29 cellular contexts compared by ENCODE assay signal in genomic region chr14:104992501-104992900, GRCh38. TPM values are rescaled to one million over a fixed set of nuclear protein-coding genes. Genes with fewer than 3 reads are reported as not detected.
"Had no signal": no experiment of that assay in that cellular context is flagged by ENCODE, and none has a peak within 500 bp of the region (broad histone marks: within the 10 kb centered on the region; RNA-seq: fewer than 3 reads in every experiment).

No MANE protein-coding gene starts in this region.

- H3K4me3 ChIP-seq: breast epithelium, esophagus muscularis mucosa, left ventricle myocardium inferior, mucosa of descending colon, skin epidermis, stomach, thyroid gland, upper lobe of right lung had no signal

- H3K27me3 ChIP-seq: breast epithelium, esophagus muscularis mucosa, foreskin keratinocyte, neutrophil, stomach, thyroid gland, upper lobe of right lung had no signal

- H3K4me1 ChIP-seq: breast epithelium, esophagus muscularis mucosa, foreskin keratinocyte, left ventricle myocardium inferior, stomach, thyroid gland, upper lobe of right lung had no signal

- H3K36me3 Mint-ChIP-seq: activated naive CD4-positive, alpha-beta T cell treated with anti-CD3 and anti-CD28 coated beads, Interleukin-2, amount 50 U/mL, for 72 hours; natural killer cell treated with Interleukin-12 subunit alpha and Interleukin-12 subunit beta and Interleukin-15 and Interleukin-18, amount 100 ng/mL, for 72 hours had no signal

- H3K27ac ChIP-seq: breast epithelium, esophagus muscularis mucosa, foreskin keratinocyte, left ventricle myocardium inferior, neutrophil, skin epidermis, stomach, thyroid gland, upper lobe of right lung had no signal

- H3K27me3 Mint-ChIP-seq: activated T-cell treated with anti-CD3 and anti-CD28 coated beads, Interleukin-2, amount 50 U/mL, for 24 hours; dendritic cell treated with granulocyte-macrophage colony-stimulating factor and Interleukin-4, amounts not matched to agents 40 ng/mL and 50 ng/mL, for 4 days; natural killer cell treated with Interleukin-12 subunit alpha and Interleukin-12 subunit beta and Interleukin-15 and Interleukin-18, amount 100 ng/mL, for 72 hours; stimulated activated naive B cell treated with anti-CD40 and anti-IgM and Interleukin-4, amounts not matched to agents 10 μg/mL and 1 μg/mL and 100 μg/mL, for 72 hours had no signal

- DNase-seq: activated CD4-positive, alpha-beta memory T cell treated with anti-CD3 and anti-CD28 coated beads, Interleukin-2, amount 10 ng/mL, durations not matched to agents 7 days and 5 days; activated CD4-positive, alpha-beta T cell treated with anti-CD3 and anti-CD28 coated beads for 48 hours; activated CD8-positive, alpha-beta memory T cell treated with anti-CD3 and anti-CD28 coated beads, Interleukin-2, amount 50 U/mL, for 48 hours; activated gamma-delta T cell treated with Interleukin-2 at 50 U/mL for 16 hours; activated T-cell treated with anti-CD3 and anti-CD28 coated beads, Interleukin-2, amount 50 U/mL, for 24 hours; central memory CD4-positive, alpha-beta T cell; foreskin keratinocyte; kidney glomerular epithelial cell; left ventricle myocardium inferior; retina; stimulated activated CD4-positive, alpha-beta T cell treated with anti-CD3 and anti-CD28 coated beads, Interleukin-1b, Interleukin-23, amount 100 ng/mL, for 48 hours; stimulated activated CD4-positive, alpha-beta T cell treated with anti-CD3 and anti-CD28 coated beads, Interleukin-4, amount 100 ng/mL, for 4 hours; stimulated activated CD8-positive, alpha-beta memory T cell treated with anti-CD3 and anti-CD28 coated beads, Interleukin-4, amount 100 ng/mL, for 48 hours; stimulated activated naive B cell treated with anti-CD40 and anti-IgM and Interleukin-4, amounts not matched to agents 10 μg/mL and 1 μg/mL and 100 μg/mL, for 72 hours; stomach; T-helper 1 cell; thyroid gland; upper lobe of right lung had no signal

- H3K9me3 Mint-ChIP-seq: activated T-cell treated with anti-CD3 and anti-CD28 coated beads, Interleukin-2, amount 50 U/mL, for 24 hours; dendritic cell treated with granulocyte-macrophage colony-stimulating factor and Interleukin-4, amounts not matched to agents 40 ng/mL and 50 ng/mL, for 4 days; endodermal cell; natural killer cell treated with Interleukin-12 subunit alpha and Interleukin-12 subunit beta and Interleukin-15 and Interleukin-18, amount 100 ng/mL, for 72 hours; stimulated activated naive B cell treated with anti-CD40 and anti-IgM and Interleukin-4, amounts not matched to agents 10 μg/mL and 1 μg/mL and 100 μg/mL, for 72 hours had no signal

- H3K27ac Mint-ChIP-seq: activated CD4-positive, alpha-beta memory T cell treated with anti-CD3 and anti-CD28 coated beads, Interleukin-2, amount 10 ng/mL, durations not matched to agents 7 days and 5 days; dendritic cell treated with granulocyte-macrophage colony-stimulating factor and Interleukin-4, amounts not matched to agents 40 ng/mL and 50 ng/mL, for 4 days; endodermal cell had no signal

- H3K9me3 ChIP-seq: breast epithelium, esophagus muscularis mucosa, left ventricle myocardium inferior, mucosa of descending colon, neutrophil, stomach, thyroid gland, upper lobe of right lung had no signal

- H3K36me3 ChIP-seq: neutrophil, upper lobe of right lung had no signal

- H3K4me3 Mint-ChIP-seq: activated CD4-positive, alpha-beta memory T cell treated with anti-CD3 and anti-CD28 coated beads, Interleukin-2, amount 10 ng/mL, durations not matched to agents 7 days and 5 days; activated T-cell treated with anti-CD3 and anti-CD28 coated beads, Interleukin-2, amount 50 U/mL, for 24 hours; dendritic cell treated with granulocyte-macrophage colony-stimulating factor and Interleukin-4, amounts not matched to agents 40 ng/mL and 50 ng/mL, for 4 days; endodermal cell; natural killer cell treated with Interleukin-12 subunit alpha and Interleukin-12 subunit beta and Interleukin-15 and Interleukin-18, amount 100 ng/mL, for 72 hours; stimulated activated naive B cell treated with anti-CD40 and anti-IgM and Interleukin-4, amounts not matched to agents 10 μg/mL and 1 μg/mL and 100 μg/mL, for 72 hours had no signal

- ATAC-seq: activated CD4-positive, CD25-positive, alpha-beta regulatory T cell treated with anti-CD3 and anti-CD28 coated beads, Interleukin-2, amount 50 U/mL, for 24 hours; activated naive CD4-positive, alpha-beta T cell treated with anti-CD3 and anti-CD28 coated beads, Interleukin-2, amount 50 U/mL, for 72 hours; foreskin keratinocyte; mucosa of descending colon; natural killer cell treated with Interleukin-12 subunit alpha and Interleukin-12 subunit beta and Interleukin-15 and Interleukin-18, amount 100 ng/mL, for 72 hours; sciatic nerve; stimulated activated naive B cell treated with anti-CD40 and anti-IgM and Interleukin-4, amounts not matched to agents 10 μg/mL and 1 μg/mL and 100 μg/mL, for 72 hours; upper lobe of right lung had no signal

- H3K4me1 Mint-ChIP-seq: activated CD4-positive, alpha-beta memory T cell treated with anti-CD3 and anti-CD28 coated beads, Interleukin-2, amount 10 ng/mL, durations not matched to agents 7 days and 5 days; endodermal cell; stimulated activated naive B cell treated with anti-CD40 and anti-IgM and Interleukin-4, amounts not matched to agents 10 μg/mL and 1 μg/mL and 100 μg/mL, for 72 hours had no signal

RNA-seq across cellular contexts. Expression of gene AHNAK2, which starts 14.3 kb away (rescaled TPM):
- total RNA-seq: activated CD4-positive, alpha-beta memory T cell treated with anti-CD3 and anti-CD28 coated beads, Interleukin-2, amount 10 ng/mL, durations not matched to agents 7 days and 5 days; natural killer cell treated with Interleukin-12 subunit alpha and Interleukin-12 subunit beta and Interleukin-15 and Interleukin-18, amount 100 ng/mL, for 72 hours had no signal
